In genomic region chr22:49204599-49205214, GRCh38 we compare ENCODE assay signal across 18 cellular contexts.
DNase-seq lines count a peak whose midpoint lies in the region; ATAC-seq and TF ChIP-seq lines count a peak whose summit lies in the region.
"Had no signal": no experiment of that assay in that cellular context is flagged by ENCODE, and none has a peak within 500 bp of the region (broad histone marks: within the 10 kb centered on the region; RNA-seq: fewer than 3 reads in every experiment).

No MANE protein-coding gene starts in this region.

- H3K9me3 ChIP-seq in sigmoid colon = no peaks in the 10 kb centered on the region

- ATAC-seq in HG03196 (IDR thresholded peaks at IDR 0.05; ENCODE audit: unreplicated experiment) = no peak
- no peak for ATAC-seq in HG02885 (IDR thresholded peaks at IDR 0.05; ENCODE audit: poor library complexity, unreplicated experiment)
- ATAC-seq: CD8-positive, alpha-beta T cell; GM23338; PC-3 had no signal

- peaks cover 0 to 3% (median 0%) of the 10 kb centered on the region in 7 donors for H3K9me3 Mint-ChIP-seq in CD14-positive monocyte
- H3K9me3 Mint-ChIP-seq: CD8-positive, alpha-beta T cell; GM23338 had no signal

- intact Hi-C loops in CD14-positive monocyte (cut with micrococcal nuclease) (no loop called here), sigmoid colon (cut with DNase I) (no loop called here)

- H3K36me3 Mint-ChIP-seq in CD14-positive monocyte = no peaks in the 10 kb centered on the region
- H3K36me3 Mint-ChIP-seq: CD8-positive, alpha-beta T cell had no signal

- H3K36me3 ChIP-seq in sigmoid colon = no peaks in the 10 kb centered on the region
- H3K36me3 ChIP-seq: BE2C had no signal

- WGBS in sigmoid colon, 2 donors = 86 to 91% methylated on average over 20 of the region's 20 CpGs

- peak; percentile 22 for DNase-seq in CD14-positive monocyte (ENCODE audit: low spot score)
- DNase-seq in D341Med (ENCODE audit: low spot score) = peak; percentile 14
- peak; percentile 28 for DNase-seq in islet precursor cell
- DNase-seq in sigmoid colon = peak; percentile 48
- no peak for DNase-seq in stimulated activated CD4-positive, alpha-beta T cell treated with anti-CD3 and anti-CD28 coated beads, Interleukin-2, amount 100 ng/mL, for 24 hours
- DNase-seq: BE2C; GF-D8; KG1; NCI-H1092; NCI-H1694; NCI-H345; NCI-H526 treated with DMSO at 0.1 percent for 48 hours; NK-92 treated with Interleukin-12 subunit alpha and Interleukin-12 subunit beta, amount 100 ng/mL, for 24 hours; PC-3 had no signal

- peaks cover 0 to 59% (median 0%) of the 10 kb centered on the region in 3 donors for H3K27me3 ChIP-seq in sigmoid colon
- H3K27me3 ChIP-seq: BE2C had no signal

- TF ChIP-seq POLR2A in sigmoid colon (IDR thresholded peaks at IDR 0.05) = no peak

- peaks cover 2 to 3% (median 3%) of the 10 kb centered on the region in 3 donors for H3K27me3 Mint-ChIP-seq in CD14-positive monocyte (ENCODE audit: low read depth in 3 of 3)

- TF ChIP-seq EP300 in sigmoid colon (IDR thresholded peaks at IDR 0.05) = no peak

- no peaks in the 10 kb centered on the region for H3K4me1 ChIP-seq in sigmoid colon
- H3K4me1 ChIP-seq: BE2C had no signal

- H3K4me3 ChIP-seq in sigmoid colon = no peak overlapping the region
- H3K4me3 ChIP-seq: GM23338 had no signal

- H3K27ac Mint-ChIP-seq in CD14-positive monocyte = peak overlapping the region in 1 of 7 donors; percentile 72
- H3K27ac Mint-ChIP-seq: CD8-positive, alpha-beta T cell; GM23338 had no signal

- no peaks in the 10 kb centered on the region for H3K4me1 Mint-ChIP-seq in CD14-positive monocyte

- no peak overlapping the region for H3K4me3 Mint-ChIP-seq in CD14-positive monocyte
- H3K4me3 Mint-ChIP-seq: CD8-positive, alpha-beta T cell; GM23338 had no signal

- H3K27ac ChIP-seq in sigmoid colon = no peak overlapping the region

- TF ChIP-seq CTCF in CD14-positive monocyte (IDR thresholded peaks at IDR 0.05) = no peak
- no peak for TF ChIP-seq CTCF in sigmoid colon (IDR thresholded peaks at IDR 0.05)

Comparison
In these comparisons a context has a peak if more than half of its experiments do, and no peak if none do; other contexts are left out.
1. DNase-seq: peak in CD14-positive monocyte (single experiment), D341Med (single experiment), islet precursor cell (single experiment) and sigmoid colon (single experiment); none in stimulated activated CD4-positive, alpha-beta T cell treated with anti-CD3 and anti-CD28 coated beads, Interleukin-2, amount 100 ng/mL, for 24 hours (0 of 2).